In genomic region chr2:189799030-189799331, GRCh38 we compare ENCODE assay signal across 14 cellular contexts.
"Had no signal": no experiment of that assay in that cellular context is flagged by ENCODE, and none has a peak within 500 bp of the region (broad histone marks: within the 10 kb centered on the region; RNA-seq: fewer than 3 reads in every experiment).

No MANE protein-coding gene starts in this region.

- H3K27me3 ChIP-seq: breast epithelium, hepatocyte, pancreas, stomach, upper lobe of right lung had no signal

- H3K4me3 ChIP-seq: breast epithelium, hepatocyte, lung, pancreas, stomach, thoracic aorta, upper lobe of right lung had no signal

- H3K36me3 ChIP-seq: breast epithelium, pancreas had no signal

- H3K4me1 ChIP-seq: breast epithelium, upper lobe of right lung had no signal

- H3K27ac Mint-ChIP-seq: activated CD4-positive, alpha-beta T cell treated with anti-CD3 and anti-CD28 coated beads, Interleukin-2, amount 10 ng/mL, durations not matched to agents 24 days and 14 days; activated CD8-positive, alpha-beta T cell treated with anti-CD3 and anti-CD28 coated beads, Interleukin-2, amount 10 ng/mL, durations not matched to agents 7 days and 5 days; activated naive CD8-positive, alpha-beta T cell treated with anti-CD3 and anti-CD28 coated beads, Interleukin-2, amount 10 ng/mL, durations not matched to agents 7 days and 5 days had no signal

- H3K9me3 Mint-ChIP-seq: activated CD4-positive, alpha-beta T cell treated with anti-CD3 and anti-CD28 coated beads, Interleukin-2, amount 10 ng/mL, durations not matched to agents 24 days and 14 days; activated naive CD8-positive, alpha-beta T cell treated with anti-CD3 and anti-CD28 coated beads, Interleukin-2, amount 10 ng/mL, durations not matched to agents 7 days and 5 days had no signal

- H3K27ac ChIP-seq: breast epithelium, hepatocyte, pancreas, thoracic aorta, upper lobe of right lung had no signal

- H2AFZ ChIP-seq: hepatocyte had no signal

- DNase-seq: activated CD4-positive, alpha-beta T cell treated with anti-CD3 and anti-CD28 coated beads, Interleukin-2, amount 10 ng/mL, durations not matched to agents 24 days and 14 days; activated CD8-positive, alpha-beta T cell treated with anti-CD3 and anti-CD28 coated beads, Interleukin-2, amount 10 ng/mL, durations not matched to agents 7 days and 5 days; activated gamma-delta T cell treated with Interleukin-2 at 50 U/mL for 16 hours; activated naive CD8-positive, alpha-beta T cell treated with anti-CD3 and anti-CD28 coated beads, Interleukin-2, amount 10 ng/mL, durations not matched to agents 7 days and 5 days; islet precursor cell; pancreas; stimulated activated CD4-positive, alpha-beta T cell treated with anti-CD3 and anti-CD28 coated beads, Interleukin-1b, Interleukin-23, amount 100 ng/mL, for 48 hours; stomach; upper lobe of right lung had no signal

- H3K4me2 ChIP-seq: hepatocyte had no signal

- ATAC-seq: esophagus mucosa had no signal

- H3K4me3 Mint-ChIP-seq: activated CD4-positive, alpha-beta T cell treated with anti-CD3 and anti-CD28 coated beads, Interleukin-2, amount 10 ng/mL, durations not matched to agents 24 days and 14 days; activated CD8-positive, alpha-beta T cell treated with anti-CD3 and anti-CD28 coated beads, Interleukin-2, amount 10 ng/mL, durations not matched to agents 7 days and 5 days; activated naive CD8-positive, alpha-beta T cell treated with anti-CD3 and anti-CD28 coated beads, Interleukin-2, amount 10 ng/mL, durations not matched to agents 7 days and 5 days had no signal

- H3K27me3 Mint-ChIP-seq: activated CD4-positive, alpha-beta T cell treated with anti-CD3 and anti-CD28 coated beads, Interleukin-2, amount 10 ng/mL, durations not matched to agents 24 days and 14 days; activated naive CD8-positive, alpha-beta T cell treated with anti-CD3 and anti-CD28 coated beads, Interleukin-2, amount 10 ng/mL, durations not matched to agents 7 days and 5 days had no signal

- H3K4me1 Mint-ChIP-seq: activated naive CD8-positive, alpha-beta T cell treated with anti-CD3 and anti-CD28 coated beads, Interleukin-2, amount 10 ng/mL, durations not matched to agents 7 days and 5 days had no signal

- H3K9me3 ChIP-seq: breast epithelium, pancreas, stomach, thoracic aorta, upper lobe of right lung had no signal
